Comparison of ENCODE assay signal across 19 cellular contexts in genomic region chr14:104396682-104397470, GRCh38.
"Had no signal": no experiment of that assay in that cellular context is flagged by ENCODE, and none has a peak within 500 bp of the region (broad histone marks: within the 10 kb centered on the region; RNA-seq: fewer than 3 reads in every experiment).

No MANE protein-coding gene starts in this region.

- ATAC-seq: activated naive CD8-positive, alpha-beta T cell treated with anti-CD3 and anti-CD28 coated beads, Interleukin-2, amount 50 U/mL, for 24 hours; activated T-cell treated with anti-CD3 and anti-CD28 coated beads, Interleukin-2, amount 50 U/mL, for 72 hours; heart right ventricle; left lobe of liver; mucosa of descending colon; SK-N-SH treated with all-trans-retinoic acid at 6 μM for 48 hours had no signal

- H3K27ac Mint-ChIP-seq: activated naive CD8-positive, alpha-beta T cell treated with anti-CD3 and anti-CD28 coated beads, Interleukin-2, amount 50 U/mL, for 24 hours; activated T-cell treated with anti-CD3 and anti-CD28 coated beads, Interleukin-2, amount 50 U/mL, for 72 hours had no signal

- H3K27me3 ChIP-seq: ascending aorta, colonic mucosa had no signal

- DNase-seq: activated CD4-positive, alpha-beta T cell treated with anti-CD3 and anti-CD28 coated beads, Interleukin-2, amount 50 U/mL, for 4 hours; activated CD8-positive, alpha-beta memory T cell treated with anti-CD3 and anti-CD28 coated beads, Interleukin-2, amount 50 U/mL, for 4 hours; activated gamma-delta T cell treated with Interleukin-2 at 50 U/mL for 16 hours; activated naive CD8-positive, alpha-beta T cell treated with anti-CD3 and anti-CD28 coated beads, Interleukin-2, amount 50 U/mL, for 24 hours; activated T-cell treated with anti-CD3 and anti-CD28 coated beads, Interleukin-2, amount 50 U/mL, for 72 hours; effector CD4-positive, alpha-beta T cell; heart right ventricle; mammary epithelial cell; mucosa of descending colon; retina; stimulated activated CD4-positive, alpha-beta T cell treated with anti-CD3 and anti-CD28 coated beads, Interleukin-15, amount 100 ng/mL, for 24 hours; stimulated activated CD4-positive, alpha-beta T cell treated with anti-CD3 and anti-CD28 coated beads, Interleukin-4, amount 100 ng/mL, for 24 hours; T-helper 2 cell had no signal

- H3K9me3 ChIP-seq: colonic mucosa had no signal

- H3K36me3 ChIP-seq: ascending aorta, colonic mucosa, heart right ventricle, tibial artery had no signal

- H3K4me3 ChIP-seq: ascending aorta, colonic mucosa, heart right ventricle, mucosa of descending colon, tibial artery had no signal

- H3K4me3 Mint-ChIP-seq: activated naive CD8-positive, alpha-beta T cell treated with anti-CD3 and anti-CD28 coated beads, Interleukin-2, amount 50 U/mL, for 24 hours; activated T-cell treated with anti-CD3 and anti-CD28 coated beads, Interleukin-2, amount 50 U/mL, for 72 hours; neural crest cell had no signal

- H3K4me1 ChIP-seq: ascending aorta, colonic mucosa, tibial artery had no signal

- H3K27me3 Mint-ChIP-seq: activated naive CD8-positive, alpha-beta T cell treated with anti-CD3 and anti-CD28 coated beads, Interleukin-2, amount 50 U/mL, for 24 hours had no signal

- H3K27ac ChIP-seq: ascending aorta, colonic mucosa, heart right ventricle, tibial artery had no signal
